ENCODE assay signal across 14 cellular contexts in genomic region chr1:6262570-6263420, GRCh38. TPM values are rescaled to one million over a fixed set of nuclear protein-coding genes. Genes with fewer than 3 reads are reported as not detected.
A peak's percentile ranks its signal among the peaks of the same experiment; 100 is the strongest.
DNase-seq lines count a peak whose midpoint lies in the region; ATAC-seq and TF ChIP-seq lines count a peak whose summit lies in the region.
"Had no signal": no experiment of that assay in that cellular context is flagged by ENCODE, and none has a peak within 500 bp of the region (broad histone marks: within the 10 kb centered on the region; RNA-seq: fewer than 3 reads in every experiment).

No MANE protein-coding gene starts in this region.

- peak overlapping the region; percentile 28 for H3K27ac ChIP-seq in urinary bladder (ENCODE audit: low read depth)

- H3K27me3 ChIP-seq in MG63, result no peaks in the 10 kb centered on the region

- intact Hi-C loops in mucosa of descending colon (cut with DNase I, micrococcal nuclease), result no loop called here

- peaks cover 16% of the 10 kb centered on the region for H3K4me1 ChIP-seq in mucosa of descending colon (ENCODE audit: low read depth)
- no peaks in the 10 kb centered on the region for H3K4me1 ChIP-seq in urinary bladder (ENCODE audit: insufficient read depth)

- H3K36me3 ChIP-seq in MG63, result peaks cover 3% of the 10 kb centered on the region; the same call in 1 of the 2 replicates
- H3K36me3 ChIP-seq in mucosa of descending colon (ENCODE audit: low read depth), result no peaks in the 10 kb centered on the region
- no peaks in the 10 kb centered on the region for H3K36me3 ChIP-seq in urinary bladder (ENCODE audit: insufficient read depth)

- no peak overlapping the region for H3K4me3 ChIP-seq in MG63
- no peak overlapping the region for H3K4me3 ChIP-seq in fibroblast of mammary gland (ENCODE audit: control insufficient read depth, low read depth, low read length)
- H3K4me3 ChIP-seq in mucosa of descending colon, result no peak overlapping the region
- H3K4me3 ChIP-seq in urinary bladder (ENCODE audit: low read depth, low read length), result no peak overlapping the region

- no peak for TF ChIP-seq CTCF in fibroblast of mammary gland (conservative IDR thresholded peaks at IDR 0.05; ENCODE audit: control insufficient read depth, insufficient read depth, low read depth, low read length)
- no peak for TF ChIP-seq CTCF in mucosa of descending colon (IDR thresholded peaks at IDR 0.05)

- no peak for ATAC-seq in mucosa of descending colon

- DNase-seq in MG63, result peak; percentile 90
- DNase-seq in fibroblast of mammary gland (ENCODE audit: low read depth), result peak; percentile 65
- peak in 2 of 3 donors; percentile 41 to 55 for DNase-seq in mucosa of descending colon
- DNase-seq in activated T-cell treated with anti-CD3 and anti-CD28 coated beads, Interleukin-2, amount 50 U/mL, for 1 hour, result no peak
- DNase-seq in germinal center (ENCODE audit: low spot score), result no peak
- DNase-seq in NCI-H2196 treated with DMSO at 0.1 percent for 48 hours (lab: John Stamatoyannopoulos, UW; ENCODE audit: unreplicated experiment), result no peak
- DNase-seq: activated CD4-positive, alpha-beta T cell treated with anti-CD3 and anti-CD28 coated beads, Interleukin-2, amount 50 U/mL, for 48 hours; amniotic stem cell; CD4-positive, alpha-beta memory T cell; cortex of kidney; occipital lobe had no signal

- WGBS in urinary bladder, result 69% methylated on average over 24 of the region's 24 CpGs

- H3K9me3 ChIP-seq in MG63, result no peaks in the 10 kb centered on the region
- H3K9me3 ChIP-seq in mucosa of descending colon, result no peaks in the 10 kb centered on the region

RNA-seq across cellular contexts. Expression of gene GPR153, which starts 1.9 kb away (rescaled TPM):
- 5.0 and 6.3 TPM in 2 replicates for total RNA-seq in MG63 (2014; rRNA removed; shearing (Covaris generic); ENCODE audit: low replicate concordance)
- total RNA-seq in mucosa of descending colon, result 10 to 100 TPM; 20.2 to 28.3 (median 20.4) TPM
- total RNA-seq in urinary bladder, result 12.2 TPM
- 12.9 TPM for polyA plus RNA-seq in urinary bladder
- polyA plus RNA-seq: CD4-positive, alpha-beta memory T cell had no signal

RNA-seq across cellular contexts. Expression of gene HES3, which starts 18.8 kb away (rescaled TPM):
- total RNA-seq in MG63 (2014; rRNA removed; shearing (Covaris generic); ENCODE audit: low replicate concordance), result not detected in 2 replicates
- total RNA-seq in mucosa of descending colon, result not detected
- total RNA-seq in urinary bladder, result not detected
- polyA plus RNA-seq in urinary bladder, result not detected
- total RNA-seq: CD4-positive, alpha-beta memory T cell; esophagus mucosa; MCF 10A; occipital lobe had no signal
- polyA plus RNA-seq: CD4-positive, alpha-beta memory T cell had no signal

RNA-seq across cellular contexts. Expression of gene ICMT, which starts 27.0 kb away (rescaled TPM):
- 83.9 and 87.1 TPM in 2 replicates for total RNA-seq in MG63 (2014; rRNA removed; shearing (Covaris generic); ENCODE audit: low replicate concordance)
- total RNA-seq in mucosa of descending colon, result 10 to 100 TPM; 50.4 to 72.3 (median 55.8) TPM
- total RNA-seq in urinary bladder, result 61.6 TPM
- 46.3 TPM for polyA plus RNA-seq in urinary bladder

RNA-seq across cellular contexts. Expression of gene RNF207, which starts 56.9 kb away (rescaled TPM):
- total RNA-seq in MG63 (2014; rRNA removed; shearing (Covaris generic); ENCODE audit: low replicate concordance), result 7.8 and 7.9 TPM in 2 replicates
- total RNA-seq in mucosa of descending colon (10 to 100 TPM; 35.4 to 63.9 (median 35.9) TPM), urinary bladder (12.8 TPM)
- polyA plus RNA-seq in urinary bladder, result 14.1 TPM

Comparison
In these comparisons a context has a peak if more than half of its experiments do, and no peak if none do; other contexts are left out.
1. DNase-seq: peak in MG63 (single experiment), fibroblast of mammary gland (single experiment) and mucosa of descending colon (2 of 3); none in activated T-cell treated with anti-CD3 and anti-CD28 coated beads, Interleukin-2, amount 50 U/mL, for 1 hour (single experiment), germinal center (single experiment) and NCI-H2196 treated with DMSO at 0.1 percent for 48 hours (single experiment).